10 cellular contexts compared by ENCODE assay signal in the genomic region with DNA sequence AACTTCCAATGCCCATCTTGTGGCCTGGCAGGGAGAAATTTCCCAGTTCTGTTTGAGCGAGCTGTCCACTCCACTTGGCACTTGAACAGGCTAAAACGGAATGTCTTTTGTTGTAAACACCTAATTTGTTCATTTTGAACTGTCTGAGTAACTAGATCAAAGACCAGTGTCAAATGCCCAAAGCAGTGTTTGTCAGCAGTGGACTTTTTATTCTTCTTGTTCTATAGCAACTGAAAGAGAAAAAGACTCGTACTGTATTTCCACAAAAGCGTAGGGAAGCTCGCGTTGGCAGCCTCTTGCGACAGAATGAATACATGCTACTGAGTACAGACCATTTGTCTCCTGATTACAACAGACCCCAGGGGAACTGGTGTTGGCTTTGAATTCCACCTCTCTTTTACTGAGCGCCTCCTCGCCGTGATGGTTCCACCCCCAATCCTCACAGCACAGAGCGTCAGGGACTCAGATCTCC.
DNase-seq lines count a peak whose midpoint lies in the region; ATAC-seq and TF ChIP-seq lines count a peak whose summit lies in the region.
"Had no signal": no experiment of that assay in that cellular context is flagged by ENCODE, and none has a peak within 500 bp of the region (broad histone marks: within the 10 kb centered on the region; RNA-seq: fewer than 3 reads in every experiment).

No MANE protein-coding gene starts in this region.

- ATAC-seq in HG03460 (IDR thresholded peaks at IDR 0.05; ENCODE audit: unreplicated experiment) = no peak
- no peak for ATAC-seq in HG02973 (IDR thresholded peaks at IDR 0.05; ENCODE audit: unreplicated experiment)
- ATAC-seq: activated CD8-positive, alpha-beta T cell treated with anti-CD3 and anti-CD28 coated beads for 36 hours had no signal

- H3K27me3 Mint-ChIP-seq in nephron (ENCODE audit: low read depth) = peaks cover 3% of the 10 kb centered on the region
- H3K27me3 Mint-ChIP-seq: activated CD8-positive, alpha-beta T cell treated with anti-CD3 and anti-CD28 coated beads for 36 hours had no signal

- peaks cover 11% of the 10 kb centered on the region for H3K9me3 Mint-ChIP-seq in nephron
- H3K9me3 Mint-ChIP-seq: activated CD8-positive, alpha-beta T cell treated with anti-CD3 and anti-CD28 coated beads for 36 hours had no signal

- peak overlapping the region; percentile 35 to 41 (median 38) for H3K4me3 Mint-ChIP-seq in nephron
- H3K4me3 Mint-ChIP-seq: activated CD8-positive, alpha-beta T cell treated with anti-CD3 and anti-CD28 coated beads for 36 hours had no signal

- DNase-seq in AG08396 (ENCODE audit: low spot score) (peak; percentile 17), NCI-H2227 (lab: John Stamatoyannopoulos, UW; ENCODE audit: unreplicated experiment) (peak; percentile 41), fibroblast of mammary gland (ENCODE audit: low read depth) (peak; percentile 84), NCI-H748 treated with DMSO at 0.1 percent for 48 hours (lab: John Stamatoyannopoulos, UW) (no peak), NCI-H748 (lab: John Stamatoyannopoulos, UW; ENCODE audit: unreplicated experiment) (no peak)
- DNase-seq: activated CD8-positive, alpha-beta T cell treated with anti-CD3 and anti-CD28 coated beads for 36 hours; NCI-H1048 had no signal

- peaks cover 28% of the 10 kb centered on the region for H3K4me1 Mint-ChIP-seq in nephron

- no peaks in the 10 kb centered on the region for H3K36me3 Mint-ChIP-seq in nephron (ENCODE audit: low read depth)

- no peak overlapping the region for H3K4me3 ChIP-seq in fibroblast of mammary gland (ENCODE audit: control insufficient read depth, low read depth, low read length)

- TF ChIP-seq CTCF in fibroblast of mammary gland (conservative IDR thresholded peaks at IDR 0.05; ENCODE audit: control insufficient read depth, insufficient read depth, low read depth, low read length) = no peak
- TF ChIP-seq CTCF in nephron (IDR thresholded peaks at IDR 0.05; ENCODE audit: unreplicated experiment in 3 of 3) = no peak

- peak overlapping the region; percentile 37 to 86 (median 57) for H3K27ac Mint-ChIP-seq in nephron
- H3K27ac Mint-ChIP-seq: activated CD8-positive, alpha-beta T cell treated with anti-CD3 and anti-CD28 coated beads for 36 hours had no signal

Comparison
In these comparisons a context has a peak if more than half of its experiments do, and no peak if none do; other contexts are left out.
1. DNase-seq: peak in AG08396 (single experiment), NCI-H2227 (single experiment) and fibroblast of mammary gland (single experiment); none in NCI-H748 treated with DMSO at 0.1 percent for 48 hours (single experiment) and NCI-H748 (single experiment).